ENCODE assay signal across 9 cellular contexts in genomic region chr19:18419699-18420460, GRCh38. TPM values are rescaled to one million over a fixed set of nuclear protein-coding genes. Genes with fewer than 3 reads are reported as not detected.
DNase-seq lines count a peak whose midpoint lies in the region; FAIRE-seq and TF ChIP-seq lines count a peak whose summit lies in the region.
"Had no signal": no experiment of that assay in that cellular context is flagged by ENCODE, and none has a peak within 500 bp of the region (broad histone marks: within the 10 kb centered on the region; RNA-seq: fewer than 3 reads in every experiment).

No MANE protein-coding gene starts in this region.

- CTCF ChIA-PET in activated CD4-positive, alpha-beta memory T cell treated with anti-CD3 and anti-CD28 coated beads, Interleukin-2, amount 10 ng/mL, durations not matched to agents 7 days and 5 days (lab: Charles Lee), result interaction anchor here (0.7 to 3.9 kb wide), 11 partner anchors 8 to 228 kb away, joined by 3 to 18 read pairs (median 6); partner anchors contain the start of gene JUND

- 1% methylated on average over 93 of the region's 97 CpGs for WGBS in prostate gland

- H4K20me1 ChIP-seq in fibroblast of lung (ENCODE audit: control insufficient read depth, extremely low read depth, insufficient read depth, low read length), result no peaks in the 10 kb centered on the region

- peak overlapping the region; percentile 91 for H3K27ac Mint-ChIP-seq in activated CD4-positive, alpha-beta memory T cell treated with anti-CD3 and anti-CD28 coated beads, Interleukin-2, amount 10 ng/mL, durations not matched to agents 7 days and 5 days

- H3K4me3 ChIP-seq in HUES48 (ENCODE audit: low read depth, low read length) (peak overlapping the region; percentile 47), fibroblast of lung (replicated peaks in 1 of 4; ENCODE audit: control extremely low read depth in 1 of 4, insufficient read depth in 1 of 4, low read depth in 3 of 4, low read length in 4 of 4) (peak overlapping the region; percentile 48 to 77 (median 68)), prostate gland (peak overlapping the region; percentile 59 to 75)

- H3K9me3 ChIP-seq in HUES48 (ENCODE audit: control insufficient read depth, insufficient read depth, low read length) (no peaks in the 10 kb centered on the region), fibroblast of lung (ENCODE audit: control insufficient read depth, insufficient read depth, low read depth, low read length) (no peaks in the 10 kb centered on the region), prostate gland (no peaks in the 10 kb centered on the region)

- H3K27ac ChIP-seq in HUES48 (ENCODE audit: low read depth, low read length), result no peak overlapping the region
- H3K27ac ChIP-seq in fibroblast of lung (ENCODE audit: insufficient read depth, low read length), result peak overlapping the region; percentile 65
- H3K27ac ChIP-seq in prostate gland, result peak overlapping the region; percentile 77 to 82

- TF ChIP-seq CTCF in fibroblast of lung (conservative IDR thresholded peaks at IDR 0.05 in 1 of 2, IDR thresholded peaks at IDR 0.05 in 1 of 2; ENCODE audit: low read depth in 1 of 2, low read length in 2 of 2) (no peak), prostate gland (IDR thresholded peaks at IDR 0.05) (no peak)

- no peak for DNase-seq in GM12892 (ENCODE audit: insufficient read length)
- DNase-seq in activated CD4-positive, alpha-beta memory T cell treated with anti-CD3 and anti-CD28 coated beads, Interleukin-2, amount 10 ng/mL, durations not matched to agents 7 days and 5 days, result peak; percentile 68
- DNase-seq in fibroblast of lung (ENCODE audit: low read depth in 2 of 2), result no peak
- DNase-seq in prostate gland (ENCODE audit: low spot score), result no peak
- DNase-seq in superior temporal gyrus (ENCODE audit: extremely low spot score), result no peak
- DNase-seq in GM19239 (ENCODE audit: insufficient read length, low spot score), result no peak
- DNase-seq in Kasumi-1 (lab: John Stamatoyannopoulos, UW), result no peak

- H3K36me3 ChIP-seq in HUES48 (ENCODE audit: control insufficient read depth, insufficient read depth, low read length) (no peaks in the 10 kb centered on the region), fibroblast of lung (ENCODE audit: control insufficient read depth, insufficient read depth, low read length) (peaks cover 2% of the 10 kb centered on the region), prostate gland (no peaks in the 10 kb centered on the region)

- H3K4me2 ChIP-seq in fibroblast of lung (ENCODE audit: extremely low read depth, insufficient read depth, low read length), result peak overlapping the region; percentile 82

- H3K4me3 Mint-ChIP-seq in activated CD4-positive, alpha-beta memory T cell treated with anti-CD3 and anti-CD28 coated beads, Interleukin-2, amount 10 ng/mL, durations not matched to agents 7 days and 5 days, result peak overlapping the region; percentile 94

- POLR2A ChIA-PET in activated CD4-positive, alpha-beta memory T cell treated with anti-CD3 and anti-CD28 coated beads, Interleukin-2, amount 10 ng/mL, durations not matched to agents 7 days and 5 days (lab: Charles Lee), result interaction anchor here (0.7 to 9.6 kb wide), 15 partner anchors 8 to 412 kb away, joined by 3 to 115 read pairs (median 4); partner anchors contain the start of genes JUND, LSM4, UBA52 and UPF1

- peaks cover 84% of the 10 kb centered on the region for H3K4me1 Mint-ChIP-seq in activated CD4-positive, alpha-beta memory T cell treated with anti-CD3 and anti-CD28 coated beads, Interleukin-2, amount 10 ng/mL, durations not matched to agents 7 days and 5 days

- H3K27me3 ChIP-seq in HUES48 (ENCODE audit: control insufficient read depth, insufficient read depth, low read length) (peaks cover 27% of the 10 kb centered on the region), fibroblast of lung (ENCODE audit: control insufficient read depth, insufficient read depth, low read length) (no peaks in the 10 kb centered on the region), prostate gland (replicated peaks; ENCODE audit: insufficient read depth) (no peaks in the 10 kb centered on the region)

- no peaks in the 10 kb centered on the region for H3K9me3 Mint-ChIP-seq in activated CD4-positive, alpha-beta memory T cell treated with anti-CD3 and anti-CD28 coated beads, Interleukin-2, amount 10 ng/mL, durations not matched to agents 7 days and 5 days

- peaks cover 10% of the 10 kb centered on the region for H3K27me3 Mint-ChIP-seq in activated CD4-positive, alpha-beta memory T cell treated with anti-CD3 and anti-CD28 coated beads, Interleukin-2, amount 10 ng/mL, durations not matched to agents 7 days and 5 days

- peaks cover 15% of the 10 kb centered on the region for H3K36me3 Mint-ChIP-seq in activated CD4-positive, alpha-beta memory T cell treated with anti-CD3 and anti-CD28 coated beads, Interleukin-2, amount 10 ng/mL, durations not matched to agents 7 days and 5 days (ENCODE audit: low read depth)

- intact Hi-C loops in prostate gland (cut with DNase I), result loop anchor here (5.0 to 10.0 kb wide), 2 partner anchors 143 to 215 kb away; partner anchors contain the start of gene RAB3A

- H3K9ac ChIP-seq in HUES48 (ENCODE audit: low read depth, low read length) (no peak overlapping the region), fibroblast of lung (ENCODE audit: insufficient read depth, low read length) (peak overlapping the region; percentile 80)

- TF ChIP-seq POLR2A in GM12892 (IDR thresholded peaks at IDR 0.05; ENCODE audit: low read depth, low read length), result peak; percentile 35; the same call in 1 of the 2 replicates
- TF ChIP-seq POLR2A in prostate gland (IDR thresholded peaks at IDR 0.05), result no peak

- H3K4me1 ChIP-seq in HUES48 (ENCODE audit: control insufficient read depth, insufficient read depth, low read length) (peaks cover 30% of the 10 kb centered on the region), fibroblast of lung (ENCODE audit: control insufficient read depth, extremely low read depth, insufficient read depth, low read length) (peaks cover 39% of the 10 kb centered on the region), prostate gland (replicated peaks) (peaks cover 14% of the 10 kb centered on the region)

- peak; percentile 36 for FAIRE-seq in GM12892 (lab: Jason Lieb, UNC)
- FAIRE-seq in GM19239 (lab: Jason Lieb, UNC), result no peak

- peaks cover 49% of the 10 kb centered on the region for H3K79me2 ChIP-seq in fibroblast of lung (ENCODE audit: control insufficient read depth, insufficient read depth, low read length)

- no peak overlapping the region for H2AFZ ChIP-seq in fibroblast of lung (ENCODE audit: low read length)

RNA-seq across cellular contexts. Expression of gene SSBP4, which starts 0.7 kb away (rescaled TPM):
- 24.2 TPM for polyA plus RNA-seq in GM12892 (2012; ENCODE audit: missing spikeins)
- 100 to 1,000 TPM; 140 to 153 TPM for total RNA-seq in activated CD4-positive, alpha-beta memory T cell treated with anti-CD3 and anti-CD28 coated beads, Interleukin-2, amount 10 ng/mL, durations not matched to agents 7 days and 5 days
- total RNA-seq in fibroblast of lung (58.6 and 76.5 TPM in 2 replicates), prostate gland (100 to 1,000 TPM in 1 of 2 donors, 10 to 100 TPM in 1; 71.5 to 120 TPM)
- polyA plus RNA-seq in fibroblast of lung, result 12.8 and 16.5 TPM in 2 replicates
- polyA plus RNA-seq in fibroblast of lung (2012), result 42.1 and 59.3 TPM in 2 replicates
- 11.0 and 12.0 TPM in 2 replicates for polyA minus RNA-seq in fibroblast of lung (ENCODE audit: low replicate concordance)

RNA-seq across cellular contexts. Expression of gene ISYNA1, which starts 18.1 kb away (rescaled TPM):
- 9.3 TPM for polyA plus RNA-seq in GM12892 (2012; ENCODE audit: missing spikeins)
- total RNA-seq in activated CD4-positive, alpha-beta memory T cell treated with anti-CD3 and anti-CD28 coated beads, Interleukin-2, amount 10 ng/mL, durations not matched to agents 7 days and 5 days, result 10 to 100 TPM; 16.7 to 18.0 TPM
- 25.6 and 37.8 TPM in 2 replicates for total RNA-seq in fibroblast of lung
- polyA plus RNA-seq in fibroblast of lung, result 8.3 and 10.3 TPM in 2 replicates
- 21.1 and 21.6 TPM in 2 replicates for polyA plus RNA-seq in fibroblast of lung (2012)
- polyA minus RNA-seq in fibroblast of lung (ENCODE audit: low replicate concordance), result 15.9 and 21.9 TPM in 2 replicates
- total RNA-seq in prostate gland, result 100 to 1,000 TPM in 1 of 2 donors, 10 to 100 TPM in 1; 71.6 to 690 TPM

RNA-seq across cellular contexts. Expression of gene LRRC25, which starts 22.5 kb away (rescaled TPM):
- polyA plus RNA-seq in GM12892 (2012; ENCODE audit: missing spikeins), result 1.1 TPM
- total RNA-seq in activated CD4-positive, alpha-beta memory T cell treated with anti-CD3 and anti-CD28 coated beads, Interleukin-2, amount 10 ng/mL, durations not matched to agents 7 days and 5 days, result not detected
- total RNA-seq in fibroblast of lung, result 1.2 and 4.6 TPM in 2 replicates
- polyA plus RNA-seq in fibroblast of lung, result 0.10 and 0.25 TPM in 2 replicates
- 0.08 and 0.25 TPM in 2 replicates for polyA plus RNA-seq in fibroblast of lung (2012)
- polyA minus RNA-seq in fibroblast of lung (ENCODE audit: low replicate concordance), result not detected in 2 replicates
- 1 to 10 TPM; 1.6 to 5.5 TPM for total RNA-seq in prostate gland
- total RNA-seq: activated CD8-positive, alpha-beta memory T cell treated with anti-CD3 and anti-CD28 coated beads for 36 hours had no signal

RNA-seq across cellular contexts. Expression of gene GDF15, which starts 33.9 kb away (rescaled TPM):
- polyA plus RNA-seq in GM12892 (2012; ENCODE audit: missing spikeins), result 1.6 TPM
- total RNA-seq in activated CD4-positive, alpha-beta memory T cell treated with anti-CD3 and anti-CD28 coated beads, Interleukin-2, amount 10 ng/mL, durations not matched to agents 7 days and 5 days, result not detected
- total RNA-seq in fibroblast of lung, result 140 and 210 TPM in 2 replicates
- polyA plus RNA-seq in fibroblast of lung, result 8.6 and 24.3 TPM in 2 replicates
- 17.4 and 56.4 TPM in 2 replicates for polyA plus RNA-seq in fibroblast of lung (2012)
- 3.7 and 10.3 TPM in 2 replicates for polyA minus RNA-seq in fibroblast of lung (ENCODE audit: low replicate concordance)
- 100 to 1,000 TPM in 1 of 2 donors, 10 to 100 TPM in 1; 49.6 to 136 TPM for total RNA-seq in prostate gland
- total RNA-seq: activated CD8-positive, alpha-beta memory T cell treated with anti-CD3 and anti-CD28 coated beads for 36 hours had no signal
